8 cellular contexts compared by ENCODE assay signal in the genomic region with DNA sequence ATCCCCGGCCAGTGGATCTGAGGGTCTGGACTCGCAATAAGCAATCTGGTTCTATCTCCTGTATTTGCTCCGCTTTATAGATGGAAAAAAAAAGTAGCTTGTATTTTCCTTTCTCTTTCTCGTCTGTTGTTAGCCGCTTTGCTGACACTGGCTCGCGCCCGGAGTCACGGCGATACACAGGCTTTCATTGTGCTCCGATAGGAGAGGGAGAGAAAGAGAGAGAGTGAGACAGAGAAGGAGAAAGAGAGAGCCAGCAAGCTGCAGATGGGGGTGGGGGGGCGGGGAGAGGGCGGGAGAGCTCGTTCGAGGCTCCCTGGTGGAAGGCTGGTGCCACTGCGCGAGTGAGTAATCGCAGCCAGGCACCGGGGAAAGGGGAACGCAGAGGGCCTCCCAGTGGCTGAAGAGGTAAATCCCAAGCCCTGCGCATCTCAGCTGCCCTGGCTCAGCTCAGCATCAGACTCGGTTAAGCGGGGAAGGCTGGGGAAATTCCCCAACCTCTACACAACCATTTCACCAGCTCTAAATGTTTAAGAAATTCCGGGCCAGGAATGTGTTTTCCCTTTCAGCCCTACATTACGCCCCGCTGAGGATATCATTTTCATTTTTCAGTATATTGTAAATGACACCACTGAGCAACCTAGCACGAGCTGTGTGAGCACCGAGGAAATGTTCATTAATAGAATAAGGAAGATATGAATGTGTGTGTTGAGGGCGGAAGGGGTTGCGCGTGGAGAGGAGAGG. TPM values are rescaled to one million over a fixed set of nuclear protein-coding genes. Genes with fewer than 3 reads are reported as not detected.
DNase-seq lines count a peak whose midpoint lies in the region; ATAC-seq and TF ChIP-seq lines count a peak whose summit lies in the region.

A gene (minus strand): TSS at position 225 of the 741 bp plus-strand sequence. CDS start 1,300 bp downstream, outside the sequence.

- H3K4me1 Mint-ChIP-seq in HFFc6 (ENCODE audit: low read depth), result peaks cover 41% of the 10 kb centered on the region
- H3K4me1 Mint-ChIP-seq in activated naive CD4-positive, alpha-beta T cell treated with anti-CD3 and anti-CD28 coated beads, Interleukin-2, amount 50 U/mL, for 24 hours, result peaks cover 21% of the 10 kb centered on the region

- H3K27ac Mint-ChIP-seq in HFFc6, result peak within 1 kb of the TSS; percentile 95
- peak within 1 kb of the TSS; percentile 96 for H3K27ac Mint-ChIP-seq in activated naive CD4-positive, alpha-beta T cell treated with anti-CD3 and anti-CD28 coated beads, Interleukin-2, amount 50 U/mL, for 24 hours

- no peaks in the 10 kb centered on the region for H3K9me3 Mint-ChIP-seq in HFFc6
- H3K9me3 Mint-ChIP-seq in activated naive CD4-positive, alpha-beta T cell treated with anti-CD3 and anti-CD28 coated beads, Interleukin-2, amount 50 U/mL, for 24 hours, result no peaks in the 10 kb centered on the region

- DNase-seq in GM04504 (ENCODE audit: low read depth) (peak; percentile 85), HFFc6 (peak; percentile 91), NAMALWA (ENCODE audit: low spot score) (peak; percentile 93), glomerular visceral epithelial cell (ENCODE audit: extremely low spot score) (peak; percentile 96), omental fat pad (ENCODE audit: low spot score) (peak; percentile 61)

- ATAC-seq in SK-N-SH treated with all-trans-retinoic acid at 6 μM for 48 hours, result peak; percentile 95
- ATAC-seq in omental fat pad (ENCODE audit: low FRiP score), result peak; percentile 95

- H3K4me3 Mint-ChIP-seq in HFFc6, result peak within 1 kb of the TSS; percentile 95
- H3K4me3 Mint-ChIP-seq in activated naive CD4-positive, alpha-beta T cell treated with anti-CD3 and anti-CD28 coated beads, Interleukin-2, amount 50 U/mL, for 24 hours, result peak within 1 kb of the TSS; percentile 99

- H3K27ac ChIP-seq in temporal lobe (ENCODE audit: low read depth, low read length), result peak within 1 kb of the TSS; percentile 67

- TF ChIP-seq CTCF in HFFc6 (IDR thresholded peaks at IDR 0.05) (peak; percentile 92), omental fat pad (IDR thresholded peaks at IDR 0.05) (peak in 1 of 3 donors; percentile 58)

- peaks cover 33% of the 10 kb centered on the region for H3K36me3 Mint-ChIP-seq in HFFc6 (ENCODE audit: low read depth)
- H3K36me3 Mint-ChIP-seq in activated naive CD4-positive, alpha-beta T cell treated with anti-CD3 and anti-CD28 coated beads, Interleukin-2, amount 50 U/mL, for 24 hours, result peaks cover 10% of the 10 kb centered on the region

- no peaks in the 10 kb centered on the region; the same call in 1 of the 2 replicates for H3K27me3 Mint-ChIP-seq in HFFc6 (ENCODE audit: insufficient read depth)
- H3K27me3 Mint-ChIP-seq in activated naive CD4-positive, alpha-beta T cell treated with anti-CD3 and anti-CD28 coated beads, Interleukin-2, amount 50 U/mL, for 24 hours, result no peaks in the 10 kb centered on the region

TF ChIP-seq in SK-N-SH treated with all-trans-retinoic acid at 6 μM for 48 hours, 23 proteins besides CTCF, POLR2A, EP300 and RAD21:
- TF ChIP-seq ZFP3 (CRISPR knock-in tag; IDR thresholded peaks at IDR 0.05) (0 out of 2 replicates have a peak, but pooled peaks have one; percentile 12), ZNF8 (CRISPR knock-in tag; IDR thresholded peaks at IDR 0.05) (no peak)

RNA-seq across cellular contexts. Expression of the gene that starts here (rescaled TPM):
- total RNA-seq in HFFc6 (2021; fragmentation: NEBNext Ultra II Directional; extraction: Animal tissue kit (Norgen Biotek cat#: 25700)), result 10 to 100 TPM; 24.9 to 30.8 (median 28.3) TPM
- total RNA-seq in omental fat pad (10 to 100 TPM; 34.2 to 49.8 (median 44.4) TPM), temporal lobe (4.9 TPM)

Comparison
In these comparisons a context has a peak if more than half of its experiments do, and no peak if none do; other contexts are left out.
1. Peak in every context shown above with its lines: DNase-seq, ATAC-seq and H3K27ac ChIP-seq.